9 cellular contexts compared by ENCODE assay signal in genomic region chr1:212467843-212468482, GRCh38. TPM values are rescaled to one million over a fixed set of nuclear protein-coding genes. Genes with fewer than 3 reads are reported as not detected.
A peak's percentile ranks its signal among the peaks of the same experiment; 100 is the strongest.
DNase-seq lines count a peak whose midpoint lies in the region; ATAC-seq, FAIRE-seq and TF ChIP-seq lines count a peak whose summit lies in the region.
"Had no signal": no experiment of that assay in that cellular context is flagged by ENCODE, and none has a peak within 500 bp of the region (broad histone marks: within the 10 kb centered on the region; RNA-seq: fewer than 3 reads in every experiment).

No MANE protein-coding gene starts in this region.

- POLR2A ChIA-PET in K562 (lab: Yijun Ruan, JAX), result interaction anchor here (0.6 to 1.1 kb wide), 3 partner anchors 10 to 286 kb away, joined by 3 to 5 read pairs (median 4); no protein-coding TSS in a partner anchor

- 27% methylated on average over 6 of the region's 6 CpGs for WGBS in K562 (ENCODE audit: insufficient coverage, low coverage, missing lambda C conversion rate)

- peaks cover 22% of the 10 kb centered on the region for H3K4me1 ChIP-seq in Karpas-422 (ENCODE audit: low read length)
- peaks cover 0 to 14% of the 10 kb centered on the region in 2 experiments; a peak in 3 of 5 replicates for H3K4me1 ChIP-seq in K562 (replicated peaks in 1 of 2; ENCODE audit: control insufficient read depth in 2 of 2, insufficient read depth in 2 of 2, low read length in 2 of 2)

- H3K27ac Mint-ChIP-seq in T-helper 1 cell treated with Interleukin-12 subunit alpha and Interleukin-12 subunit beta and Interleukin-4 antibody, amounts not matched to agents 30 μg/mL and 1 μg/mL, for 36 hours, result peak overlapping the region; percentile 74
- H3K27ac Mint-ChIP-seq in stimulated activated naive B cell treated with anti-CD40 and anti-IgM and Interleukin-4, amounts not matched to agents 10 μg/mL and 1 μg/mL and 100 μg/mL, for 72 hours, result no peak overlapping the region

- H3K27me3 ChIP-seq in Karpas-422 (ENCODE audit: low read length), result no peaks in the 10 kb centered on the region
- H3K27me3 ChIP-seq in K562 (ENCODE audit: control insufficient read depth in 2 of 2, insufficient read depth in 2 of 2, low read length in 2 of 2), result peaks cover 15 to 53% of the 10 kb centered on the region in 2 experiments; a peak in 3 of 5 replicates

- H3K9me3 ChIP-seq in Karpas-422 (ENCODE audit: low read length) (no peaks in the 10 kb centered on the region), K562 (replicated peaks; ENCODE audit: control insufficient read depth, insufficient read depth, low read depth, low read length) (no peaks in the 10 kb centered on the region)

- BruUV-seq in K562 (replicated peaks; lab: Mats Ljungman, UMichigan), result no TSS peak

- H3K4me3 ChIP-seq in Karpas-422 (ENCODE audit: low read length), result peak overlapping the region; percentile 27; the same call in 1 of the 2 replicates
- H3K4me3 ChIP-seq in K562, result no peak overlapping the region

- H3K36me3 Mint-ChIP-seq in T-helper 1 cell treated with Interleukin-12 subunit alpha and Interleukin-12 subunit beta and Interleukin-4 antibody, amounts not matched to agents 30 μg/mL and 1 μg/mL, for 36 hours (ENCODE audit: low read depth), result no peaks in the 10 kb centered on the region
- H3K36me3 Mint-ChIP-seq in stimulated activated naive B cell treated with anti-CD40 and anti-IgM and Interleukin-4, amounts not matched to agents 10 μg/mL and 1 μg/mL and 100 μg/mL, for 72 hours, result no peaks in the 10 kb centered on the region

- CTCF ChIA-PET in K562 (lab: Yijun Ruan, JAX; ENCODE audit: low intra/inter-chr PET ratio), result no interaction called here

- H3K4me2 ChIP-seq in Karpas-422 (ENCODE audit: low read depth, low read length, poor library complexity, severe bottlenecking) (peak overlapping the region; percentile 56), K562 (ENCODE audit: insufficient read depth, low read length) (no peak overlapping the region)

- intact Hi-C loops in K562 (cut with micrococcal nuclease), result no loop called here

- H4K20me1 ChIP-seq in Karpas-422 (ENCODE audit: insufficient read depth, low read depth, low read length), result no peaks in the 10 kb centered on the region
- H4K20me1 ChIP-seq in K562 (replicated peaks; ENCODE audit: control insufficient read depth, insufficient read depth, low read length), result no peaks in the 10 kb centered on the region

- no peaks in the 10 kb centered on the region for H3K9me2 ChIP-seq in Karpas-422 (replicated peaks; ENCODE audit: insufficient read depth, low read length)

- ATAC-seq in K562 (no peak), GM21528 (IDR thresholded peaks at IDR 0.05; ENCODE audit: low FRiP score, unreplicated experiment) (no peak)
- ATAC-seq in stimulated activated naive B cell treated with anti-CD40 and anti-IgM and Interleukin-4, amounts not matched to agents 10 μg/mL and 1 μg/mL and 100 μg/mL, for 72 hours (replicated peaks), result peak; percentile 38 to 53

- in situ Hi-C loops in K562 (cut with MboI), result loop anchor here (10.0 kb wide), 1 partner anchor 517 kb away; no protein-coding TSS in a partner anchor
- in situ Hi-C loops in G401 (cut with HindIII; ENCODE audit: low sequenced_read_pairs), result loop anchor here (25.0 kb wide), 1 partner anchor 319 kb away; the partner anchor contains the start of genes NSL1 and TATDN3

- H3K4me3 Mint-ChIP-seq in T-helper 1 cell treated with Interleukin-12 subunit alpha and Interleukin-12 subunit beta and Interleukin-4 antibody, amounts not matched to agents 30 μg/mL and 1 μg/mL, for 36 hours, result no peak overlapping the region
- H3K4me3 Mint-ChIP-seq in stimulated activated naive B cell treated with anti-CD40 and anti-IgM and Interleukin-4, amounts not matched to agents 10 μg/mL and 1 μg/mL and 100 μg/mL, for 72 hours, result peak overlapping the region in 1 of 2 donors; percentile 50

- no peaks in the 10 kb centered on the region for H3K9me1 ChIP-seq in K562 (ENCODE audit: control insufficient read depth, insufficient read depth, low read length)

- no peak for TF ChIP-seq CTCF in K562 (IDR thresholded peaks at IDR 0.05 in 2 of 3, conservative IDR thresholded peaks at IDR 0.05 in 1 of 3; ENCODE audit: insufficient read depth in 2 of 3, low read depth in 1 of 3, low read length in 3 of 3)

- TF ChIP-seq POLR2A in K562 (conservative IDR thresholded peaks at IDR 0.05), result no peak

- H3K36me3 ChIP-seq in Karpas-422 (ENCODE audit: insufficient read depth, low read length) (no peaks in the 10 kb centered on the region), K562 (ENCODE audit: control insufficient read depth, insufficient read depth, low read length) (no peaks in the 10 kb centered on the region)

- DNase-seq in T-helper 1 cell (no peak), Karpas-422 (peak; percentile 61), K562 (ENCODE audit: extremely low read depth in 1 of 4, low spot score in 3 of 4) (peak in 3 of 4 experiments; percentile 26 to 43 (median 34)), G401 (ENCODE audit: low spot score) (no peak), NCI-H1436 (lab: John Stamatoyannopoulos, UW) (no peak)
- no peak for DNase-seq in stimulated activated naive B cell treated with anti-CD40 and anti-IgM and Interleukin-4, amounts not matched to agents 10 μg/mL and 1 μg/mL and 100 μg/mL, for 72 hours
- DNase-seq: stimulated activated CD4-positive, alpha-beta T cell treated with anti-CD3 and anti-CD28 coated beads, Interleukin-2, amount 100 ng/mL, for 24 hours had no signal

- H3K9ac ChIP-seq in Karpas-422 (ENCODE audit: low read length) (peak overlapping the region; percentile 38; the same call in 1 of the 2 replicates), K562 (ENCODE audit: insufficient read depth in 1 of 2, low read depth in 2 of 2, low read length in 2 of 2) (no peak overlapping the region)

- no peaks in the 10 kb centered on the region for H3K79me2 ChIP-seq in Karpas-422 (ENCODE audit: low read length)
- H3K79me2 ChIP-seq in K562 (ENCODE audit: control insufficient read depth, insufficient read depth, low read length), result no peaks in the 10 kb centered on the region

- no peak for TF ChIP-seq EP300 in K562 (IDR thresholded peaks at IDR 0.05; ENCODE audit: low read length)

- H3K27ac ChIP-seq in Karpas-422 (ENCODE audit: low read length) (peak overlapping the region; percentile 56), K562 (ENCODE audit: extremely low read depth, low read depth, low read length) (no peak overlapping the region)

- H3K9me3 Mint-ChIP-seq in T-helper 1 cell treated with Interleukin-12 subunit alpha and Interleukin-12 subunit beta and Interleukin-4 antibody, amounts not matched to agents 30 μg/mL and 1 μg/mL, for 36 hours, result no peaks in the 10 kb centered on the region
- H3K9me3 Mint-ChIP-seq in stimulated activated naive B cell treated with anti-CD40 and anti-IgM and Interleukin-4, amounts not matched to agents 10 μg/mL and 1 μg/mL and 100 μg/mL, for 72 hours, result peaks cover 0 to 1% of the 10 kb centered on the region in 2 donors

- H3K4me1 Mint-ChIP-seq in T-helper 1 cell treated with Interleukin-12 subunit alpha and Interleukin-12 subunit beta and Interleukin-4 antibody, amounts not matched to agents 30 μg/mL and 1 μg/mL, for 36 hours (ENCODE audit: low read depth), result no peaks in the 10 kb centered on the region
- H3K4me1 Mint-ChIP-seq in stimulated activated naive B cell treated with anti-CD40 and anti-IgM and Interleukin-4, amounts not matched to agents 10 μg/mL and 1 μg/mL and 100 μg/mL, for 72 hours, result no peaks in the 10 kb centered on the region

- no peak for TF ChIP-seq RAD21 in K562 (CRISPR knock-in tag; conservative IDR thresholded peaks at IDR 0.05 in 1 of 2, IDR thresholded peaks at IDR 0.05 in 1 of 2)

- peaks cover 13% of the 10 kb centered on the region for H3K27me3 Mint-ChIP-seq in T-helper 1 cell treated with Interleukin-12 subunit alpha and Interleukin-12 subunit beta and Interleukin-4 antibody, amounts not matched to agents 30 μg/mL and 1 μg/mL, for 36 hours (ENCODE audit: low read depth)
- H3K27me3 Mint-ChIP-seq in stimulated activated naive B cell treated with anti-CD40 and anti-IgM and Interleukin-4, amounts not matched to agents 10 μg/mL and 1 μg/mL and 100 μg/mL, for 72 hours, result peaks cover 7% of the 10 kb centered on the region in 2 donors

- no peak for FAIRE-seq in K562 (lab: Jason Lieb, UNC)

- H2AFZ ChIP-seq in Karpas-422 (ENCODE audit: low read length) (peak overlapping the region; percentile 99), K562 (ENCODE audit: low read depth, low read length) (no peak overlapping the region; the same call in 1 of the 2 replicates)

RNA-seq across cellular contexts. Expression of gene NENF, which starts 35.2 kb away (rescaled TPM):
- total RNA-seq in Karpas-422 (2014; rRNA removed; shearing (Covaris generic); ENCODE audit: low replicate concordance), result 41.4 and 63.9 TPM in 2 replicates
- total RNA-seq in K562 (2011; cell fraction: chromatin; rRNA removed; ENCODE audit: low replicate concordance), result 18.4 and 30.9 TPM in 2 replicates
- total RNA-seq in K562 (2011; cell fraction: nucleolus; rRNA removed), result 52.2 and 53.7 TPM in 2 replicates
- total RNA-seq in K562 (2011; cell fraction: nucleoplasm; rRNA removed), result 47.9 and 75.6 TPM in 2 replicates
- total RNA-seq in K562 (2014; rRNA removed), result 97.3 and 100 TPM in 2 replicates
- 62.9 and 72.8 TPM in 2 replicates for total RNA-seq in K562 (2014; rRNA removed; fragmentation: Illumina TruSeq; extraction: Trizol)
- 51.0 and 55.1 TPM in 2 replicates for total RNA-seq in K562 (2015; rRNA removed; fragmentation: Illumina TruSeq; extraction: Trizol)
- 74.0 and 74.4 TPM in 2 replicates for total RNA-seq in K562 (2021)
- polyA plus RNA-seq in K562 (2011; rRNA removed), result 87.6 and 92.4 TPM in 2 replicates
- 66.7 and 98.8 TPM in 2 replicates for polyA plus RNA-seq in K562 (2011; cell fraction: cytosol; rRNA removed)
- 32.2 and 37.6 TPM in 2 replicates for polyA plus RNA-seq in K562 (2011; cell fraction: nucleus; rRNA removed)
- polyA plus RNA-seq in K562 (2012), result 70.5 and 73.8 TPM in 2 replicates
- polyA plus RNA-seq in K562 (2014; fragmentation: Illumina TruSeq; extraction: Trizol), result 53.4 and 59.9 TPM in 2 replicates
- 10 to 100 TPM in 1 of 2 experiments, 1 to 10 TPM in 1; 6.1 to 11.4 TPM for polyA plus RNA-seq in K562 (2014; fragmentation: Nextera tagmentation; extraction: Ambion mirVana)
- polyA plus RNA-seq in K562 (2014; rRNA removed), result 89.2 and 95.7 TPM in 2 replicates
- 20.8 and 22.7 TPM in 2 replicates for polyA minus RNA-seq in K562 (2011; rRNA and poly(A)+ RNA removed)
- 15.7 and 18.1 TPM in 2 replicates for polyA minus RNA-seq in K562 (2011; cell fraction: cytosol; rRNA and poly(A)+ RNA removed)
- 4.0 and 9.8 TPM in 2 replicates for polyA minus RNA-seq in K562 (2011; cell fraction: nucleus; rRNA and poly(A)+ RNA removed)
- total RNA-seq in G401 (2014; rRNA removed; shearing (Covaris generic)), result 58.2 and 135 TPM in 2 replicates

RNA-seq across cellular contexts. Expression of gene PACC1, which starts 53.3 kb away (rescaled TPM):
- 8.5 and 17.9 TPM in 2 replicates for total RNA-seq in Karpas-422 (2014; rRNA removed; shearing (Covaris generic); ENCODE audit: low replicate concordance)
- total RNA-seq in K562 (2011; cell fraction: chromatin; rRNA removed; ENCODE audit: low replicate concordance), result 20.1 and 37.7 TPM in 2 replicates
- 34.2 and 37.6 TPM in 2 replicates for total RNA-seq in K562 (2011; cell fraction: nucleolus; rRNA removed)
- total RNA-seq in K562 (2011; cell fraction: nucleoplasm; rRNA removed), result 23.3 and 27.4 TPM in 2 replicates
- total RNA-seq in K562 (2014; rRNA removed) (10.2 and 19.9 TPM in 2 replicates), K562 (2014; rRNA removed; fragmentation: Illumina TruSeq; extraction: Trizol) (17.7 and 19.3 TPM in 2 replicates), K562 (2015; rRNA removed; fragmentation: Illumina TruSeq; extraction: Trizol) (16.4 and 17.9 TPM in 2 replicates), K562 (2021) (14.7 and 18.1 TPM in 2 replicates)
- polyA plus RNA-seq in K562 (2011; rRNA removed) (17.3 and 22.0 TPM in 2 replicates), K562 (2014; fragmentation: Illumina TruSeq; extraction: Trizol) (13.1 and 14.9 TPM in 2 replicates), K562 (2014; fragmentation: Nextera tagmentation; extraction: Ambion mirVana) (10 to 100 TPM in 1 of 2 experiments, 1 to 10 TPM in 1; 7.1 to 10.6 TPM), K562 (2014; rRNA removed) (14.3 and 15.3 TPM in 2 replicates)
- 23.6 and 25.5 TPM in 2 replicates for polyA plus RNA-seq in K562 (2011; cell fraction: cytosol; rRNA removed)
- polyA plus RNA-seq in K562 (2011; cell fraction: nucleus; rRNA removed), result 22.9 and 24.1 TPM in 2 replicates
- 7.3 and 12.3 TPM in 2 replicates for polyA plus RNA-seq in K562 (2012)
- 21.0 and 27.3 TPM in 2 replicates for polyA minus RNA-seq in K562 (2011; rRNA and poly(A)+ RNA removed)
- 19.5 and 19.6 TPM in 2 replicates for polyA minus RNA-seq in K562 (2011; cell fraction: cytosol; rRNA and poly(A)+ RNA removed)
- 23.6 and 30.5 TPM in 2 replicates for polyA minus RNA-seq in K562 (2011; cell fraction: nucleus; rRNA and poly(A)+ RNA removed)
- 12.4 and 25.2 TPM in 2 replicates for total RNA-seq in G401 (2014; rRNA removed; shearing (Covaris generic))

Comparison
In these comparisons a context has a peak if more than half of its experiments do, and no peak if none do; other contexts are left out.
1. DNase-seq: peak in Karpas-422 (single experiment) and K562 (3 of 4); none in T-helper 1 cell (0 of 5), stimulated activated naive B cell treated with anti-CD40 and anti-IgM and Interleukin-4, amounts not matched to agents 10 μg/mL and 1 μg/mL and 100 μg/mL, for 72 hours (single experiment), G401 (single experiment) and NCI-H1436 (single experiment).
2. ATAC-seq: peak in stimulated activated naive B cell treated with anti-CD40 and anti-IgM and Interleukin-4, amounts not matched to agents 10 μg/mL and 1 μg/mL and 100 μg/mL, for 72 hours (2 of 2); none in K562 (single experiment) and GM21528 (single experiment).